ENCODE assay signal across 1 cellular context in genomic region chr7:138838166-138838565, GRCh38.
TF ChIP-seq lines count a peak whose summit lies in the region.

No MANE protein-coding gene starts in this region.

TF ChIP-seq in HCT116, 20 proteins besides CTCF, POLR2A, EP300 and RAD21 (continued from another document):
- TF ChIP-seq REST (IDR thresholded peaks at IDR 0.05; ENCODE audit: low read depth) (no peak), ZNF274 (IDR thresholded peaks at IDR 0.05; ENCODE audit: low read depth, low read length) (no peak), SP1 (IDR thresholded peaks at IDR 0.05; ENCODE audit: low read depth) (no peak), MAX (IDR thresholded peaks at IDR 0.05) (no peak), FOSL1 (IDR thresholded peaks at IDR 0.05; ENCODE audit: low read depth) (no peak), YY1 (IDR thresholded peaks at IDR 0.05; ENCODE audit: extremely low read depth, insufficient replicate concordance, low read depth, low read length) (no peak), EGR1 (IDR thresholded peaks at IDR 0.05; ENCODE audit: low read depth) (no peak), CEBPB (IDR thresholded peaks at IDR 0.05; ENCODE audit: low read depth) (no peak), ZBTB33 (IDR thresholded peaks at IDR 0.05; ENCODE audit: extremely low read depth, insufficient replicate concordance, low read length) (no peak), JUND (IDR thresholded peaks at IDR 0.05) (no peak), TCF7L2 (IDR thresholded peaks at IDR 0.05; ENCODE audit: borderline replicate concordance, extremely low read depth, insufficient read depth, insufficient read length) (no peak)
TF ChIP-seq in HCT116: peak in this region for 0.
